Comparison of ENCODE assay signal across 8 cellular contexts in the genomic region with DNA sequence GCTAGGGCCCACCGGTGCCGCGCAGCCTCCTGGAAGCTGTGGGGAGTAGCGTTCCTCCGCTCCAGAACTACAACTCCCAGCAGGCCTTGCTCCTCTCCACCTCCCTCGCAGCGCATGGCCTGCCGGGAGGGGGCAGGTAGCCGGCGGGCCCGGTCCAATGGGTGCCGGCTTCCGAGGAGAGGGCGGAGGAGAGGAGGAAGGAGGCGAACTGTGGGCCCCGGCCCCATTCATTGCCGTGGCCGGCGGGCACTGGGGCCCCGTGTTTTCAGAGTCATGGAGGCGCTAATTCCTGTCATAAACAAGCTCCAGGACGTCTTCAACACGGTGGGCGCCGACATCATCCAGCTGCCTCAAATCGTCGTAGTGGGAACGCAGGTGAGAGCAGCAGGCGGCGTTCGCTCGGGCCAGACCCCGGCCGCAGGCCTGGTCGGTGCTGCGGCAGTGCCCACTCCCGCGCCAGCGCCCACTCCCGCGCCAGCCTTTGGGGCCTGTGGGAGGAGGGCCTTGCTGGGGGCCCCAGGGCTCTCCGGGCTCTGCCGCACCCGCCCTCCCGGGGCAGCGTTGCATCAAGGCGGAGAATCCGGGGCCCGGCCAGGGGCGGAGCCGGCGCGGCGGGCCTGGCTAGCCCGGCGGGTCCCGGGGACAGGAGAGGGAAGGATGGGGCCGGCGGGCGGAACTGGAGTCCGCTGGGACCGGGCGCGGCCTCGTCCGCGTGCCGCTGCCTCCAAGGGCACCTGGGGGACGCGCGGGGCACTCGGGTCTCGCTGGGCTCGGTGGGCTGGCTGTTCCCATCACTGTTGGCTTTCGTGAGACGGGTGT. TPM values are rescaled to one million over a fixed set of nuclear protein-coding genes. Genes with fewer than 3 reads are reported as not detected.
DNase-seq lines count a peak whose midpoint lies in the region; ATAC-seq, FAIRE-seq and TF ChIP-seq lines count a peak whose summit lies in the region.

DNM1L (plus strand) TSS at position 211 of the 819 bp plus-strand sequence; CDS start at position 274, 63 bp downstream.

- no peaks in the 10 kb centered on the region for H3K9me3 ChIP-seq in H1 (ENCODE audit: insufficient read depth in 2 of 2, low read depth in 1 of 2, low read length in 1 of 2)
- no peaks in the 10 kb centered on the region for H3K9me3 ChIP-seq in mesenchymal stem cell (ENCODE audit: control insufficient read depth, low read length)

- H3K18ac ChIP-seq in H1 (ENCODE audit: extremely low read depth, low read length) (peak within 1 kb of the TSS; percentile 68), mesenchymal stem cell (ENCODE audit: low read depth in 1 of 2, low read length in 2 of 2) (peak within 1 kb of the TSS; percentile 89 to 94)

- no peaks in the 10 kb centered on the region for H3K36me3 ChIP-seq in H1 (ENCODE audit: control insufficient read depth in 2 of 4, insufficient read depth in 4 of 4, low read length in 3 of 4)
- peaks cover 0 to 6% of the 10 kb centered on the region in 2 experiments for H3K36me3 ChIP-seq in mesenchymal stem cell (ENCODE audit: control insufficient read depth in 1 of 2, insufficient read depth in 2 of 2, low read depth in 1 of 2, low read length in 2 of 2)

- H2AFZ ChIP-seq in H1 (ENCODE audit: low read length), result peak within 1 kb of the TSS; percentile 29; the same call in 1 of the 2 replicates
- H2AFZ ChIP-seq in mesenchymal stem cell (ENCODE audit: low read depth, low read length), result peak within 1 kb of the TSS; percentile 91

- POLR2A ChIA-PET in H1 (lab: Charles Lee; ENCODE audit: partially characterized antibody), result interaction anchor here (0.7 to 1.8 kb wide), 7 partner anchors 10 to 279 kb away, joined by 3 to 5 read pairs (median 4); no protein-coding TSS in a partner anchor

- H3K9ac ChIP-seq in H1 (replicated peaks in 1 of 4; ENCODE audit: extremely low read depth in 1 of 4, low read depth in 3 of 4, low read length in 3 of 4) (peak within 1 kb of the TSS; percentile 80 to 95 (median 88)), mesenchymal stem cell (ENCODE audit: low read length) (peak within 1 kb of the TSS; percentile 96)

- H3K4me3 ChIP-seq in H1 (ENCODE audit: extremely low read depth in 1 of 4, insufficient read depth in 2 of 4, low read depth in 3 of 4, low read length in 4 of 4) (peak within 1 kb of the TSS; percentile 73 to 97 (median 92)), mesenchymal stem cell (ENCODE audit: insufficient read depth in 1 of 2, low read depth in 1 of 2, low read length in 2 of 2) (peak within 1 kb of the TSS; percentile 83 to 88)

- peak; percentile 24 to 95 for TF ChIP-seq POLR2A in H1 (IDR thresholded peaks at IDR 0.05; ENCODE audit: control extremely low read depth in 1 of 2, low read depth in 2 of 2, low read length in 2 of 2)

- H3K23me2 ChIP-seq in H1 (ENCODE audit: low read depth, low read length), result 0 out of 2 replicates have a peak, but pooled peaks cover 2% of the 10 kb centered on the region

- H3K4ac ChIP-seq in H1 (replicated peaks; ENCODE audit: insufficient read length, low read depth, low read length) (peak within 1 kb of the TSS; percentile 94), mesenchymal stem cell (ENCODE audit: low read depth in 1 of 2, low read length in 2 of 2) (peak within 1 kb of the TSS; percentile 59 to 71)

- H3K14ac ChIP-seq in H1 (ENCODE audit: insufficient read length), result no peak within 1 kb of the TSS
- peak within 1 kb of the TSS in 1 of 2 experiments; percentile 73 for H3K14ac ChIP-seq in mesenchymal stem cell (ENCODE audit: low read length in 2 of 2)

- H3K27me3 ChIP-seq in H1 (replicated peaks in 1 of 4; ENCODE audit: control insufficient read depth in 3 of 4, extremely low read depth in 1 of 4, insufficient read depth in 3 of 4, low read length in 3 of 4) (no peaks in the 10 kb centered on the region), mesenchymal stem cell (ENCODE audit: control insufficient read depth in 1 of 2, insufficient read depth in 1 of 2, low read length in 2 of 2) (no peaks in the 10 kb centered on the region)

- H2BK5ac ChIP-seq in H1 (ENCODE audit: low read depth, low read length) (peak within 1 kb of the TSS; percentile 88), mesenchymal stem cell (ENCODE audit: low read depth, low read length, poor library complexity, severe bottlenecking) (peak within 1 kb of the TSS; percentile 84)

- H4K5ac ChIP-seq in H1 (ENCODE audit: insufficient read length, low read depth, low read length), result peak within 1 kb of the TSS; percentile 70

- no peak within 1 kb of the TSS for H2AK5ac ChIP-seq in H1 (ENCODE audit: low read depth, low read length)
- no peak within 1 kb of the TSS for H2AK5ac ChIP-seq in mesenchymal stem cell (ENCODE audit: low read length, severe bottlenecking)

- H2BK15ac ChIP-seq in H1 (ENCODE audit: low read length), result no peak within 1 kb of the TSS
- peak within 1 kb of the TSS; percentile 77 for H2BK15ac ChIP-seq in mesenchymal stem cell (ENCODE audit: low read depth, poor library complexity, severe bottlenecking)

- H2BK12ac ChIP-seq in H1 (ENCODE audit: low read depth, low read length) (peak within 1 kb of the TSS; percentile 60; the same call in 1 of the 2 replicates), mesenchymal stem cell (ENCODE audit: low read length in 2 of 2) (no peak within 1 kb of the TSS)

- 2% methylated on average over 55 of the region's 76 CpGs; no CpG with 5 or more reads in 1 of the 2 experiments for WGBS in H1 (ENCODE audit: extremely low coverage in 1 of 2, insufficient coverage in 1 of 2, insufficient read length in 1 of 2, insufficient replicate concordance in 2 of 2, low coverage in 1 of 2, low lambda C conversion rate in 2 of 2, missing lambda C conversion rate in 1 of 2), 2 experiments
- under 1% methylated on average over 70 of the region's 76 CpGs for WGBS in mesenchymal stem cell

- H4K91ac ChIP-seq in H1 (replicated peaks; ENCODE audit: insufficient read length, low read length) (peak within 1 kb of the TSS; percentile 79), mesenchymal stem cell (ENCODE audit: low read length) (peak within 1 kb of the TSS; percentile 96)

- H4K20me1 ChIP-seq in H1 (replicated peaks in 1 of 2; ENCODE audit: control insufficient read depth in 1 of 2, insufficient read depth in 2 of 2, low read length in 2 of 2), result peaks cover 0 to 2% of the 10 kb centered on the region in 2 experiments

- H4K8ac ChIP-seq in H1 (ENCODE audit: extremely low read depth, insufficient read depth, low read length) (peak within 1 kb of the TSS; percentile 96), mesenchymal stem cell (ENCODE audit: low read length) (peak within 1 kb of the TSS; percentile 80)

- H3K4me1 ChIP-seq in H1 (replicated peaks in 1 of 4; ENCODE audit: control insufficient read depth in 3 of 4, insufficient read depth in 4 of 4, low read length in 3 of 4), result peaks cover 0 to 2% (median 0%) of the 10 kb centered on the region in 4 experiments; a peak in 1 of 7 replicates
- H3K4me1 ChIP-seq in mesenchymal stem cell (ENCODE audit: control insufficient read depth, insufficient read depth, low read depth, low read length), result peaks cover 5% of the 10 kb centered on the region

- CTCF ChIA-PET in H1 (lab: Charles Lee; ENCODE audit: partially characterized antibody), result no interaction called here

- H3K23ac ChIP-seq in H1 (ENCODE audit: insufficient read length) (no peak within 1 kb of the TSS), mesenchymal stem cell (ENCODE audit: low read length in 2 of 2) (no peak within 1 kb of the TSS)

- H3K79me1 ChIP-seq in H1 (ENCODE audit: low read depth, low read length), result no peaks in the 10 kb centered on the region; the same call in none of the 2 replicates
- peaks cover 2% of the 10 kb centered on the region for H3K79me1 ChIP-seq in mesenchymal stem cell (replicated peaks; ENCODE audit: low read length, poor library complexity, severe bottlenecking)

- peak; percentile 69 for FAIRE-seq in HTR-8/SVneo (lab: Jason Lieb, UNC)
- no peak for FAIRE-seq in H1 (lab: Jason Lieb, UNC)

- peak within 1 kb of the TSS; percentile 77 for H3K56ac ChIP-seq in H1 (replicated peaks; ENCODE audit: insufficient read length, low read depth, low read length)

- H3K4me2 ChIP-seq in H1 (ENCODE audit: insufficient read depth in 1 of 2, low read depth in 2 of 2, low read length in 2 of 2) (peak within 1 kb of the TSS; percentile 66 to 75), mesenchymal stem cell (ENCODE audit: low read length, poor library complexity, severe bottlenecking) (peak within 1 kb of the TSS; percentile 66)

- no peak within 1 kb of the TSS for H2BK120ac ChIP-seq in H1 (replicated peaks; ENCODE audit: low read depth, low read length)
- H2BK120ac ChIP-seq in mesenchymal stem cell (ENCODE audit: low read depth, low read length), result peak within 1 kb of the TSS; percentile 49

- ATAC-seq in GM21367 (IDR thresholded peaks at IDR 0.05; ENCODE audit: unreplicated experiment), result peak; percentile 92

- TF ChIP-seq RAD21 in H1 (IDR thresholded peaks at IDR 0.05 in 1 of 2, conservative IDR thresholded peaks at IDR 0.05 in 1 of 2; ENCODE audit: low read depth in 2 of 2, low read length in 2 of 2), result peak in 1 of 2 experiments; percentile 19; a peak in 1 of 4 replicates

- peaks cover 8 to 46% of the 10 kb centered on the region in 2 experiments; a peak in 3 of 4 replicates for H3K79me2 ChIP-seq in H1 (ENCODE audit: control insufficient read depth in 1 of 2, insufficient read depth in 2 of 2, low read length in 2 of 2)

- TF ChIP-seq EP300 in H1 (IDR thresholded peaks at IDR 0.05; ENCODE audit: borderline replicate concordance in 1 of 2, low read depth in 2 of 2, low read length in 2 of 2), result no peak

- TF ChIP-seq CTCF in H1 (IDR thresholded peaks at IDR 0.05; ENCODE audit: control extremely low read depth in 1 of 3, insufficient read depth in 1 of 3, low read depth in 1 of 3, low read length in 3 of 3), result no peak; a peak in 1 of 4 replicates

- H3K27ac ChIP-seq in H1 (ENCODE audit: low read depth, low read length), result peak within 1 kb of the TSS; percentile 84
- peak within 1 kb of the TSS; percentile 92 for H3K27ac ChIP-seq in mesenchymal stem cell (ENCODE audit: low read length, poor library complexity, severe bottlenecking)

- H2BK20ac ChIP-seq in H1 (ENCODE audit: low read length), result no peak within 1 kb of the TSS

- peak; percentile 95 for DNase-seq in COLO829 (ENCODE audit: low spot score)
- peak; percentile 85 for DNase-seq in HTR-8/SVneo (ENCODE audit: insufficient read length, low spot score)
- DNase-seq in NOMO-1 treated with dmso at 0.1 percent for 144 hours (lab: John Stamatoyannopoulos, UW; ENCODE audit: unreplicated experiment), result peak; percentile 96
- DNase-seq in activated CD8-positive, alpha-beta memory T cell treated with anti-CD3 and anti-CD28 coated beads for 48 hours (ENCODE audit: low read depth in 2 of 3, low spot score in 2 of 3), result peak; percentile 62 to 86 (median 71)
- peak; percentile 90 to 94 for DNase-seq in H1 (ENCODE audit: low read depth in 1 of 2, low spot score in 2 of 2)
- peak; percentile 98 for DNase-seq in mesenchymal stem cell
- peak; percentile 83 for DNase-seq in stimulated activated CD8-positive, alpha-beta memory T cell treated with anti-CD3 and anti-CD28 coated beads, Interleukin-12 subunit alpha, Interleukin-12 subunit beta, amount 100 ng/mL, for 4 hours (ENCODE audit: low read depth)

RNA-seq across cellular contexts. Expression of gene DNM1L, which starts in this region (rescaled TPM):
- 81.5 and 93.9 TPM in 2 replicates for total RNA-seq in H1 (2021; fragmentation: NEBNext Ultra II Directional; extraction: Animal tissue kit (Norgen Biotek cat#: 25700))
- polyA plus RNA-seq in H1 (2011; rRNA removed), result 15.2 and 23.7 TPM in 2 replicates
- 33.3 TPM for polyA plus RNA-seq in H1 (2011; cell fraction: cytosol; rRNA removed)
- 48.2 TPM for polyA plus RNA-seq in H1 (2011; cell fraction: nucleus; rRNA removed)
- 43.1 to 68.7 TPM (median 47.7 TPM) in 4 replicates for polyA plus RNA-seq in H1 (2012, experiment 1 of 2)
- 3.5 TPM for polyA plus RNA-seq in H1 (2012, experiment 2 of 2)
- 46.9 TPM for polyA plus RNA-seq in H1 (2013, experiment 1 of 2)
- 42.6 TPM for polyA plus RNA-seq in H1 (2013, experiment 2 of 2)
- 60.1 and 71.7 TPM in 2 replicates for polyA minus RNA-seq in H1 (2011; rRNA and poly(A)+ RNA removed)
- 32.6 TPM for polyA minus RNA-seq in H1 (2011; cell fraction: cytosol; rRNA and poly(A)+ RNA removed)
- 87.1 TPM for polyA minus RNA-seq in H1 (2011; cell fraction: nucleus; rRNA and poly(A)+ RNA removed)
- 37.4 TPM for polyA plus RNA-seq in mesenchymal stem cell (2013, experiment 1 of 2)
- polyA plus RNA-seq in mesenchymal stem cell (2013, experiment 2 of 2), result 37.7 TPM

Comparison
In these comparisons a context has a peak if more than half of its experiments do, and no peak if none do; other contexts are left out.
1. Peak in every context shown above with its lines: DNase-seq, ATAC-seq, H3K4me3 ChIP-seq and H3K27ac ChIP-seq.